9 cellular contexts compared by ENCODE assay signal in the genomic region with DNA sequence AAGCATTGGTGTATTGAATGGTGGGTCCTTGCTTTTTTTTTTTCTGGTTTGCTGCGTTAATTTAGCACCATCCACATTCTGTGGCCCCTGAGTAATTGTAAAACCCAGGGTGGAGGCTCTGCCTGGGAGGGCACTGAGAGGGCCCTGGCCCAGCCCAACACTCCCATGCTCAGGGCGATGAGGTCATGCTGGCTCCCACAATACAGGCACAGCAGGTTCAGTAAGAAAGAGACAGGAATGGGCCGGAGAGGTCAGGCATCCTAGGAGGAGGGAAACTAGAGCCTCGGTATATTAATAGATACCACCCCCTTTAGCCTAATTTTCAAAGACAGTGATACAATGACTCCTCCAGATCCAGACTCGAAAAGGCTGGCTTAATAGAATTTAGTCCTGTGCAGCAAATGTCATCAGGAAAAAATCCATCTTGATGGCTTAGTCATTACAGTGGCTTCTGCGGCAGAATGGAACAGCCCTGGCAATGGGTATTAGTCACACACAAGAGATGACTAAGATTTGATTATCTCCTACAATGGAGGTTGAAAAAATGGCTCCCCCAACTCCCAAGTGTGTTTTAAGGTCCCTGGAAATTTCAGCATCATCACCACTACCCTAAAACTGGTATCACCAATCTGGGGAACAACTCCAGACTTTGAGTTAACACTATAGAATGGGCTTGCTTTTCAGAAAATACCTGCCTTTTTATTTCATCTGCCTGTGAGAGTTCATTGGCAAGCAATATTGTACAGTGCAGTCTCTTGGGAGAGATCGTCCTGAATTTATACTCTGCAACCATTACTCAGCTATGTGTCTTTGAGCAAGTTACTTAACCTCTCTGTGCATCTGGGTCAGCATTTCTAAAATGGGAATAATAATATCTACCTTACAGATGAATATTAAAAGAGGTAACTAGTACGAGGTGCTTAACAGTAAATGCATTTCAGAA. TPM values are rescaled to one million over a fixed set of nuclear protein-coding genes. Genes with fewer than 3 reads are reported as not detected.
A peak's percentile ranks its signal among the peaks of the same experiment; 100 is the strongest.
DNase-seq lines count a peak whose midpoint lies in the region; ATAC-seq and TF ChIP-seq lines count a peak whose summit lies in the region.
"Had no signal": no experiment of that assay in that cellular context is flagged by ENCODE, and none has a peak within 500 bp of the region (broad histone marks: within the 10 kb centered on the region; RNA-seq: fewer than 3 reads in every experiment).

No MANE protein-coding gene starts in this region.

- no peak overlapping the region for H3K4me3 Mint-ChIP-seq in activated B cell treated with CpG ODN at 0.5 μM for 24 hours

- CTCF ChIA-PET in activated B cell treated with CpG ODN at 0.5 μM for 24 hours (lab: Charles Lee) = interaction anchor here (1.8 kb wide), 1 partner anchor 61 kb away, joined by 4 read pairs; no protein-coding TSS in a partner anchor

- H3K9me3 Mint-ChIP-seq in activated B cell treated with CpG ODN at 0.5 μM for 24 hours = no peaks in the 10 kb centered on the region

- intact Hi-C loops in activated B cell treated with CpG ODN at 0.5 μM for 24 hours (cut with micrococcal nuclease) = loop anchor here (2.0 kb wide), 1 partner anchor 18 kb away; no protein-coding TSS in a partner anchor

- POLR2A ChIA-PET in activated B cell treated with CpG ODN at 0.5 μM for 24 hours (lab: Charles Lee) = no interaction called here

- no peak overlapping the region for H3K27ac Mint-ChIP-seq in activated B cell treated with CpG ODN at 0.5 μM for 24 hours

- H3K36me3 Mint-ChIP-seq in activated B cell treated with CpG ODN at 0.5 μM for 24 hours (ENCODE audit: low read depth) = no peaks in the 10 kb centered on the region

- TF ChIP-seq CTCF in activated B cell treated with CpG ODN at 0.5 μM for 24 hours (IDR thresholded peaks at IDR 0.05) = no peak
- TF ChIP-seq CTCF in retinal pigment epithelial cell (conservative IDR thresholded peaks at IDR 0.05; ENCODE audit: low read depth, low read length) = no peak

- H3K4me1 Mint-ChIP-seq in activated B cell treated with CpG ODN at 0.5 μM for 24 hours = peaks cover 8% of the 10 kb centered on the region

- DNase-seq in Ammon's horn (ENCODE audit: low spot score) = peak; percentile 60
- no peak for DNase-seq in activated B cell treated with CpG ODN at 0.5 μM for 24 hours
- peak; percentile 94 for DNase-seq in fibroblast of peridontal ligament (ENCODE audit: extremely low read depth)
- DNase-seq in retinal pigment epithelial cell (ENCODE audit: low read depth) = peak; percentile 78
- no peak for DNase-seq in NCI-H774 (lab: John Stamatoyannopoulos, UW)
- no peak for DNase-seq in occipital lobe (lab: John Stamatoyannopoulos, UW)
- DNase-seq in pons (ENCODE audit: low spot score) = no peak

- H3K27me3 Mint-ChIP-seq in activated B cell treated with CpG ODN at 0.5 μM for 24 hours = no peaks in the 10 kb centered on the region

- peak; percentile 55 for ATAC-seq in HG02852 (IDR thresholded peaks at IDR 0.05; ENCODE audit: unreplicated experiment)
- ATAC-seq in activated B cell treated with CpG ODN at 0.5 μM for 24 hours (ENCODE audit: low read depth) = peak; percentile 37

- no peak overlapping the region for H3K4me3 ChIP-seq in retinal pigment epithelial cell (ENCODE audit: low read length)
- H3K4me3 ChIP-seq: dorsolateral prefrontal cortex had no signal

RNA-seq across cellular contexts. Expression of a gene that starts 43.9 kb away (rescaled TPM):
- 76.0 and 90.2 TPM in 2 replicates for total RNA-seq in activated B cell treated with CpG ODN at 0.5 μM for 24 hours
- total RNA-seq in occipital lobe = 69.7 TPM

Comparison
In these comparisons a context has a peak if more than half of its experiments do, and no peak if none do; other contexts are left out.
1. DNase-seq: peak in Ammon's horn (single experiment), fibroblast of peridontal ligament (single experiment) and retinal pigment epithelial cell (single experiment); none in activated B cell treated with CpG ODN at 0.5 μM for 24 hours (single experiment), NCI-H774 (single experiment), occipital lobe (single experiment) and pons (single experiment).